Comparison of ENCODE assay signal across 8 cellular contexts in the genomic region with DNA sequence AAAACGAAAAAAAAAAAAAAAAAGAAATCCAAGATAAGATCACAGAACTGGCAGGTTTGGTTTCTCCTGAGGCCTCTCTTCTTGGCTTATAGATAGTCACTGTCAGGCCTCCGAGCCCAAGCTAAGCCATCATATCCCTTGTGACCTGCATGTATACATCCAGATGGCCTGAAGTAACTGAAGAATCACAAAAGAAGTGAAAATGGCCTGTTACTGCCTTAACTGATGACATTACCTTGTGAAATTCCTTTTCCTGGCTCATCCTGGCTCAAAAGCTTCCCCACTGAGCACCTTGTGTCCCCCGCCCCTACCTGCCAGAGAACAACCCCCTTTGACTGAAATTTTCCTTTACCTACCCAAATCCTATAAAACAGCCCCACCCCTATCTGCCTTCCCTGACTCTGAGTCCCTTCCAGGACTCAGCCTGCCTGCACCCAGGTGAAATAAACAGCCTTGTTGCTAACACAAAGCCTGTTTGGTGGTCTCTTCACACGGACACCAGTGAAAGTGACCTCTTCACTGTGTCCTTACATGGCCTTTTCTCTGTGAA. TPM values are rescaled to one million over a fixed set of nuclear protein-coding genes. Genes with fewer than 3 reads are reported as not detected.
A peak's percentile ranks its signal among the peaks of the same experiment; 100 is the strongest.
DNase-seq lines count a peak whose midpoint lies in the region; ATAC-seq and TF ChIP-seq lines count a peak whose summit lies in the region.
"Not testable (repeated sequence)": the region's sequence is repeated elsewhere in the genome, so short reads cannot be mapped to it uniquely, and the experiment has no call there.

No MANE protein-coding gene starts in this region.

- not testable (repeated sequence) for H2BK5ac ChIP-seq in neuronal stem cell (ENCODE audit: low read length)

- H3K9me2 ChIP-seq in HCT116 (ENCODE audit: insufficient read depth), result not testable (repeated sequence)

- not testable (repeated sequence) for H3K79me1 ChIP-seq in neuronal stem cell (ENCODE audit: low read depth, low read length)

- not testable (repeated sequence) for DNase-seq in HCT116 (ENCODE audit: low read depth, low spot score); activated CD4-positive, alpha-beta memory T cell treated with anti-CD3 and anti-CD28 coated beads for 36 hours; choroid plexus epithelial cell (ENCODE audit: low read depth); neuronal stem cell (ENCODE audit: low spot score); thyroid gland

- H3K27me3 Mint-ChIP-seq in activated CD4-positive, alpha-beta memory T cell treated with anti-CD3 and anti-CD28 coated beads for 36 hours, result not testable (repeated sequence)

- H2BK120ac ChIP-seq in neuronal stem cell (ENCODE audit: low read depth, low read length), result not testable (repeated sequence)

- H3K79me2 ChIP-seq in HCT116 (ENCODE audit: insufficient read depth, low read length), result peaks cover 46% of the 10 kb centered on the region
- peaks cover 39% of the 10 kb centered on the region for H3K79me2 ChIP-seq in KMS-11 (ENCODE audit: insufficient read depth, low read depth)

- peak overlapping the region; percentile 92 for H3K27ac Mint-ChIP-seq in activated CD4-positive, alpha-beta memory T cell treated with anti-CD3 and anti-CD28 coated beads for 36 hours

- H3K18ac ChIP-seq in neuronal stem cell (ENCODE audit: low read length), result peak overlapping the region; percentile 48

- H3K9me3 Mint-ChIP-seq in activated CD4-positive, alpha-beta memory T cell treated with anti-CD3 and anti-CD28 coated beads for 36 hours, result not testable (repeated sequence)

- H2AFZ ChIP-seq in HCT116 (ENCODE audit: low read depth, low read length, poor library complexity, severe bottlenecking), result not testable (repeated sequence)
- H2AFZ ChIP-seq in KMS-11 (ENCODE audit: low read depth), result peak overlapping the region; percentile 63
- peak overlapping the region; percentile 92 for H2AFZ ChIP-seq in neuronal stem cell (ENCODE audit: low read length)

- H3K4ac ChIP-seq in neuronal stem cell (ENCODE audit: low read length), result peak overlapping the region; percentile 10

- not testable (repeated sequence) for H2BK12ac ChIP-seq in neuronal stem cell (ENCODE audit: low read length)

- not testable (repeated sequence) for H3K27me3 ChIP-seq in HCT116 (ENCODE audit: insufficient read depth, low read length); KMS-11 (ENCODE audit: insufficient read depth, low read depth); iPS-18a (ENCODE audit: control insufficient read depth, insufficient read depth, low read length); neuronal stem cell (ENCODE audit: control insufficient read depth in 3 of 3, insufficient read depth in 3 of 3, low read depth in 1 of 3, low read length in 3 of 3); thyroid gland

- WGBS in neuronal stem cell (ENCODE audit: extremely low coverage in 2 of 2, insufficient read length in 2 of 2, insufficient replicate concordance in 1 of 2), 2 donors, result no CpG with 5 or more reads among the region's 4 CpGs
- WGBS in thyroid gland, 2 donors, result 31 to 36% methylated on average over 4 of the region's 4 CpGs

- not testable (repeated sequence) for H2BK15ac ChIP-seq in neuronal stem cell (ENCODE audit: low read length)

- not testable (repeated sequence) for H4K91ac ChIP-seq in neuronal stem cell (ENCODE audit: low read depth, low read length, poor library complexity)

- H3K4me1 Mint-ChIP-seq in activated CD4-positive, alpha-beta memory T cell treated with anti-CD3 and anti-CD28 coated beads for 36 hours (ENCODE audit: low read depth), result peaks cover 39% of the 10 kb centered on the region

- POLR2A ChIA-PET in HCT116 (lab: Charles Lee); activated CD4-positive, alpha-beta memory T cell treated with anti-CD3 and anti-CD28 coated beads for 36 hours (lab: Charles Lee): not testable (repeated sequence)

- not testable (repeated sequence) for H4K20me1 ChIP-seq in HCT116 (ENCODE audit: insufficient read depth); KMS-11 (ENCODE audit: insufficient read depth)

- H3K36me3 Mint-ChIP-seq in activated CD4-positive, alpha-beta memory T cell treated with anti-CD3 and anti-CD28 coated beads for 36 hours, result not testable (repeated sequence)

- not testable (repeated sequence) for H3K36me3 ChIP-seq in HCT116 (ENCODE audit: control insufficient read depth in 1 of 2, insufficient read depth in 2 of 2, low read length in 2 of 2); KMS-11 (ENCODE audit: insufficient read depth); iPS-18a (ENCODE audit: control insufficient read depth, low read depth, low read length); neuronal stem cell (replicated peaks in 1 of 2; ENCODE audit: control insufficient read depth in 2 of 2, insufficient read depth in 2 of 2, low read length in 2 of 2); thyroid gland

- peak overlapping the region; percentile 100 for H3K23ac ChIP-seq in neuronal stem cell (ENCODE audit: low read depth, low read length, poor library complexity)

- not testable (repeated sequence) for TF ChIP-seq RAD21 in HCT116 (IDR thresholded peaks at IDR 0.05; ENCODE audit: low read depth)

- H3K4me1 ChIP-seq in HCT116 (ENCODE audit: control insufficient read depth in 1 of 2, insufficient read depth in 2 of 2, low read length in 2 of 2) (peaks cover 8 to 20% of the 10 kb centered on the region in 2 experiments), KMS-11 (ENCODE audit: low read depth, poor library complexity, severe bottlenecking) (peaks cover 32% of the 10 kb centered on the region), thyroid gland (peaks cover 12 to 13% of the 10 kb centered on the region in 2 donors)
- H3K4me1 ChIP-seq in iPS-18a (ENCODE audit: control insufficient read depth, low read depth, low read length); neuronal stem cell (ENCODE audit: control insufficient read depth in 2 of 2, insufficient read depth in 1 of 2, low read depth in 1 of 2, low read length in 2 of 2): not testable (repeated sequence)

- CTCF ChIA-PET in HCT116 (lab: Charles Lee); activated CD4-positive, alpha-beta memory T cell treated with anti-CD3 and anti-CD28 coated beads for 36 hours (lab: Charles Lee): not testable (repeated sequence)

- not testable (repeated sequence) for H3K14ac ChIP-seq in neuronal stem cell (ENCODE audit: low read length)

- H3K4me2 ChIP-seq in HCT116 (ENCODE audit: low read length), result peak overlapping the region; percentile 93
- H3K4me2 ChIP-seq in KMS-11, result peak overlapping the region; percentile 98
- peak overlapping the region; percentile 25 for H3K4me2 ChIP-seq in neuronal stem cell (ENCODE audit: insufficient read depth, low read length, poor library complexity, severe bottlenecking)

- RAD21 ChIA-PET in HCT116 (lab: Charles Lee; ENCODE audit: low non-redundant PET in 1 of 2, low total read pairs in 2 of 2, uncharacterized antibody in 2 of 2, unreplicated experiment in 2 of 2), result not testable (repeated sequence)

- H3K4me3 Mint-ChIP-seq in activated CD4-positive, alpha-beta memory T cell treated with anti-CD3 and anti-CD28 coated beads for 36 hours, result peak overlapping the region; percentile 96

- not testable (repeated sequence) for H4K8ac ChIP-seq in neuronal stem cell (ENCODE audit: low read depth, low read length)

- BruUV-seq in HCT116 (replicated peaks; lab: Mats Ljungman, UMichigan), result TSS peak; percentile 93

- H3K4me3 ChIP-seq in HCT116 (replicated peaks in 1 of 2; ENCODE audit: low read depth in 1 of 2, low read length in 2 of 2), result peak overlapping the region; percentile 94 to 98
- not testable (repeated sequence) for H3K4me3 ChIP-seq in KMS-11 (IDR thresholded peaks at IDR 0.05; ENCODE audit: insufficient read depth, low read depth, low read length)
- H3K4me3 ChIP-seq in choroid plexus epithelial cell (ENCODE audit: low read depth, low read length), result peak overlapping the region; percentile 93
- H3K4me3 ChIP-seq in iPS-18a (ENCODE audit: low read length), result peak overlapping the region; percentile 81
- H3K4me3 ChIP-seq in neuronal stem cell (ENCODE audit: low read length in 2 of 2), result peak overlapping the region in 1 of 2 donors; percentile 77
- peak overlapping the region in 1 of 3 donors; percentile 76 for H3K4me3 ChIP-seq in thyroid gland (replicated peaks in 1 of 3)

- intact Hi-C loops in HCT116 (cut with micrococcal nuclease); thyroid gland (cut with DNase I): not testable (repeated sequence)
- intact Hi-C loops in activated CD4-positive, alpha-beta memory T cell treated with anti-CD3 and anti-CD28 coated beads for 36 hours (cut with micrococcal nuclease), result loop anchor here (1.0 to 2.0 kb wide), 3 partner anchors 36 to 90 kb away; partner anchors contain the start of gene KCTD7

- H3K9ac ChIP-seq in HCT116 (ENCODE audit: low read length), result peak overlapping the region; percentile 98
- H3K9ac ChIP-seq in KMS-11, result peak overlapping the region; percentile 62; the same call in 1 of the 2 replicates
- H3K9ac ChIP-seq in iPS-18a (ENCODE audit: low read length), result peak overlapping the region; percentile 73
- H3K9ac ChIP-seq in neuronal stem cell (ENCODE audit: low read depth, low read length, poor library complexity), result not testable (repeated sequence)

- ATAC-seq in GM18502 (IDR thresholded peaks at IDR 0.05; ENCODE audit: poor library complexity, unreplicated experiment) (peak; percentile 26), HCT116 (peak; percentile 9)

- H3K9me3 ChIP-seq in HCT116 (ENCODE audit: control insufficient read depth in 1 of 2, insufficient read depth in 1 of 2, low read depth in 1 of 2, low read length in 2 of 2); iPS-18a (ENCODE audit: control insufficient read depth, low read depth, low read length); neuronal stem cell (replicated peaks in 1 of 2; ENCODE audit: control insufficient read depth in 2 of 2, insufficient read depth in 1 of 2, low read depth in 1 of 2, low read length in 2 of 2); thyroid gland: not testable (repeated sequence)

- peak overlapping the region; percentile 85 for H3K27ac ChIP-seq in HCT116 (ENCODE audit: low read depth, low read length)
- H3K27ac ChIP-seq in KMS-11, result peak overlapping the region; percentile 30
- H3K27ac ChIP-seq in iPS-18a (ENCODE audit: low read length), result not testable (repeated sequence)
- peak overlapping the region; percentile 93 for H3K27ac ChIP-seq in neuronal stem cell (replicated peaks; ENCODE audit: low read length)
- peak overlapping the region; percentile 76 to 91 (median 89) for H3K27ac ChIP-seq in thyroid gland

- TF ChIP-seq CTCF in HCT116 (IDR thresholded peaks at IDR 0.05 in 2 of 3, conservative IDR thresholded peaks at IDR 0.05 in 1 of 3; ENCODE audit: borderline replicate concordance in 1 of 3, insufficient read depth in 1 of 3, low read depth in 2 of 3, low read length in 2 of 3); KMS-11 (conservative IDR thresholded peaks at IDR 0.05; ENCODE audit: low read depth, low read length); choroid plexus epithelial cell (conservative IDR thresholded peaks at IDR 0.05; ENCODE audit: low read depth, low read length); thyroid gland (IDR thresholded peaks at IDR 0.05): not testable (repeated sequence)

- not testable (repeated sequence) for H2AK5ac ChIP-seq in neuronal stem cell (ENCODE audit: low read depth, low read length)

- not testable (repeated sequence) for TF ChIP-seq POLR2A in HCT116 (IDR thresholded peaks at IDR 0.05; ENCODE audit: borderline replicate concordance, extremely low read depth, insufficient read depth, insufficient read length); thyroid gland (IDR thresholded peaks at IDR 0.05)

RNA-seq across cellular contexts. Expression of gene KCTD7, which starts 36.0 kb away (rescaled TPM):
- total RNA-seq in HCT116 (2021; ENCODE audit: unreplicated experiment) (3.9 TPM), thyroid gland (10 to 100 TPM; 17.4 to 19.3 (median 18.1) TPM)
- polyA plus RNA-seq in HCT116 (2012), result 1.9 and 2.6 TPM in 2 replicates
- 1 to 10 TPM; 7.4 to 8.2 TPM for total RNA-seq in activated CD4-positive, alpha-beta memory T cell treated with anti-CD3 and anti-CD28 coated beads for 36 hours
- 5.6 TPM for polyA plus RNA-seq in neuronal stem cell (2013, experiment 1 of 2)
- 5.8 TPM for polyA plus RNA-seq in neuronal stem cell (2013, experiment 2 of 2)

Comparison
In these comparisons a context has a peak if more than half of its experiments do, and no peak if none do; other contexts are left out.
1. H3K4me2 ChIP-seq: peak in every context shown above with its lines; median percentile 98 in KMS-11; 93 in HCT116; 25 in neuronal stem cell.